In the genomic region with DNA sequence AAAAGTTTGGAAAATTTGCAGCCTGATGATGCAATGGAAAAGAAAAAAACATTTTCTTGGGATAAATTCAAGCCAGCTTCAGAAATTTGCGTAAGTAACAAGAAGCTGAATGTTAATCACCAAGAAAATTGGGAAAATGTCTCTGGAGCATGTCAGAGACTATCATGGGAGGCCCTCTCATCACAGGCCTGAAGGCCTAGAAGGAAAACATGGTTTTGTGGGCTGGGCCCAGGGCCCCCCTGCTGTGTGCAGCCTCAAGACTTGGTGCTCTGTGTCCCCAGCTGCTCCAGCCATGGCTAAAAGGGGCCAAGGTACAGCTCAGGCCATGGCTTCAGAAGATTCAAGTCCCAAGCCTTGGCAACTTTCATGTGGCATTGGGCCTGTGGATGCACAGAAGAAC, we compare ENCODE assay signal across 13 cellular contexts.
A peak's percentile ranks its signal among the peaks of the same experiment; 100 is the strongest.
DNase-seq lines count a peak whose midpoint lies in the region; ATAC-seq and TF ChIP-seq lines count a peak whose summit lies in the region.
"Had no signal": no experiment of that assay in that cellular context is flagged by ENCODE, and none has a peak within 500 bp of the region (broad histone marks: within the 10 kb centered on the region; RNA-seq: fewer than 3 reads in every experiment).

No MANE protein-coding gene starts in this region.

- H3K27ac ChIP-seq in left ventricle myocardium inferior (replicated peaks) (no peak overlapping the region), GM23248 (peak overlapping the region; percentile 24; the same call in 1 of the 2 replicates)
- H3K27ac ChIP-seq: 22Rv1 had no signal

- H3K36me3 ChIP-seq in left ventricle myocardium inferior, result no peaks in the 10 kb centered on the region
- H3K36me3 ChIP-seq in GM23248 (ENCODE audit: low read depth), result no peaks in the 10 kb centered on the region
- no peaks in the 10 kb centered on the region for H3K36me3 ChIP-seq in HAP-1 (replicated peaks)
- H3K36me3 ChIP-seq: BLaER1 treated with 17β-estradiol and CSF1 and Interleukin-3, amounts not matched to agents 10 nM and 100 nM had no signal

- no peak overlapping the region for H3K4me2 ChIP-seq in GM23248 (ENCODE audit: unreplicated experiment)

- H3K9me2 ChIP-seq in GM23248 (ENCODE audit: insufficient read depth), result no peaks in the 10 kb centered on the region

- in situ Hi-C loops in GM23248 (cut with MboI), result no loop called here
- in situ Hi-C loops in HAP-1 (cut with MboI; ENCODE audit: low sequenced_read_pairs), result no loop called here

- H3K79me2 ChIP-seq in GM23248 (ENCODE audit: insufficient read depth), result no peaks in the 10 kb centered on the region

- DNase-seq in Right ventricle myocardium inferior (ENCODE audit: missing footprints) (no peak), left ventricle myocardium inferior (no peak), GM23248 (peak; percentile 18), fibroblast of gingiva (ENCODE audit: low read depth) (peak; percentile 31), posterior vena cava (ENCODE audit: low spot score) (peak; percentile 77), HAP-1 (ENCODE audit: low spot score in 2 of 2) (no peak)
- DNase-seq: AML-193; CD4-positive, CD25-positive, alpha-beta regulatory T cell; DMS 273 treated with DMSO at 0.1 percent for 48 hours had no signal

- H3K9ac ChIP-seq in GM23248, result no peak overlapping the region

- no peaks in the 10 kb centered on the region for H3F3A ChIP-seq in GM23248 (ENCODE audit: insufficient read depth)

- H3K4me1 ChIP-seq in left ventricle myocardium inferior (no peaks in the 10 kb centered on the region), GM23248 (ENCODE audit: insufficient read depth) (0 out of 2 replicates have a peak, but pooled peaks cover 5% of the 10 kb centered on the region), HAP-1 (no peaks in the 10 kb centered on the region)

- TF ChIP-seq CTCF in left ventricle myocardium inferior (IDR thresholded peaks at IDR 0.05; ENCODE audit: borderline replicate concordance), result no peak

- no peak overlapping the region for H3K4me3 ChIP-seq in left ventricle myocardium inferior
- H3K4me3 ChIP-seq in GM23248, result no peak overlapping the region
- no peak overlapping the region for H3K4me3 ChIP-seq in HAP-1
- H3K4me3 ChIP-seq: BLaER1 treated with 17β-estradiol and CSF1 and Interleukin-3, amounts not matched to agents 10 nM and 100 nM had no signal

- intact Hi-C loops in Right ventricle myocardium inferior (cut with DNase I) (no loop called here), left ventricle myocardium inferior (cut with micrococcal nuclease) (no loop called here), posterior vena cava (cut with DNase I) (no loop called here)

- no peaks in the 10 kb centered on the region for H3K9me3 ChIP-seq in left ventricle myocardium inferior (replicated peaks)
- H3K9me3 ChIP-seq in GM23248 (ENCODE audit: low read depth), result no peaks in the 10 kb centered on the region
- H3K9me3 ChIP-seq in HAP-1, result no peaks in the 10 kb centered on the region

- no peak overlapping the region for H2AFZ ChIP-seq in GM23248

- H3K27me3 ChIP-seq in left ventricle myocardium inferior (ENCODE audit: low read depth), result no peaks in the 10 kb centered on the region
- H3K27me3 ChIP-seq in GM23248 (replicated peaks; ENCODE audit: insufficient read depth), result no peaks in the 10 kb centered on the region
- H3K27me3 ChIP-seq in HAP-1 (ENCODE audit: low read depth), result no peaks in the 10 kb centered on the region

- H4K20me1 ChIP-seq in GM23248 (ENCODE audit: insufficient read depth), result no peaks in the 10 kb centered on the region
- H4K20me1 ChIP-seq: BLaER1 treated with 17β-estradiol and CSF1 and Interleukin-3, amounts not matched to agents 10 nM and 100 nM had no signal

- ATAC-seq in Right ventricle myocardium inferior (peak; percentile 72), GM18858 (IDR thresholded peaks at IDR 0.05; ENCODE audit: unreplicated experiment) (no peak), HG03039 (IDR thresholded peaks at IDR 0.05; ENCODE audit: unreplicated experiment) (no peak)

- 0 to 7% methylated on average over 1 of the region's 1 CpG for WGBS in GM23248 (ENCODE audit: low coverage in 1 of 2, low lambda C conversion rate in 2 of 2, missing lambda C conversion rate in 2 of 2), 2 experiments

Comparison
In these comparisons a context has a peak if more than half of its experiments do, and no peak if none do; other contexts are left out.
1. DNase-seq: peak in GM23248 (single experiment), fibroblast of gingiva (single experiment) and posterior vena cava (single experiment); none in Right ventricle myocardium inferior (single experiment), left ventricle myocardium inferior (single experiment) and HAP-1 (0 of 2).